Comparison of ENCODE assay signal across 28 cellular contexts in genomic region chr2:78309460-78309859, GRCh38.
"Had no signal": no experiment of that assay in that cellular context is flagged by ENCODE, and none has a peak within 500 bp of the region (broad histone marks: within the 10 kb centered on the region; RNA-seq: fewer than 3 reads in every experiment).

No MANE protein-coding gene starts in this region.

- H3K4me3 ChIP-seq: ascending aorta, breast epithelium, cardiac muscle cell, colonic mucosa had no signal

- H3K4me1 ChIP-seq: ascending aorta, breast epithelium, colonic mucosa had no signal

- H3K4me3 Mint-ChIP-seq: activated CD4-positive, alpha-beta memory T cell treated with anti-CD3 and anti-CD28 coated beads, Interleukin-2, amount 10 ng/mL, durations not matched to agents 7 days and 5 days; activated CD4-positive, alpha-beta T cell treated with anti-CD3 and anti-CD28 coated beads, Interleukin-2, amount 10 ng/mL, durations not matched to agents 7 days and 5 days; activated naive CD4-positive, alpha-beta T cell treated with anti-CD3 and anti-CD28 coated beads, Interleukin-2, amount 10 ng/mL, durations not matched to agents 7 days and 5 days; activated naive CD8-positive, alpha-beta T cell treated with anti-CD3 and anti-CD28 coated beads, Interleukin-2, amount 10 ng/mL, durations not matched to agents 7 days and 5 days; activated T-cell treated with anti-CD3 and anti-CD28 coated beads, Interleukin-2, amount 50 U/mL, for 24 hours; activated T-cell treated with anti-CD3 and anti-CD28 coated beads, Interleukin-2, amount 50 U/mL, for 72 hours; brain had no signal

- H3K36me3 ChIP-seq: ascending aorta, breast epithelium, cardiac muscle cell, colonic mucosa had no signal

- H3K36me3 Mint-ChIP-seq: activated naive CD4-positive, alpha-beta T cell treated with anti-CD3 and anti-CD28 coated beads, Interleukin-2, amount 10 ng/mL, durations not matched to agents 7 days and 5 days; activated naive CD4-positive, alpha-beta T cell treated with anti-CD3 and anti-CD28 coated beads, Interleukin-2, amount 50 U/mL, for 72 hours; activated naive CD8-positive, alpha-beta T cell treated with anti-CD3 and anti-CD28 coated beads, Interleukin-2, amount 10 ng/mL, durations not matched to agents 7 days and 5 days; brain had no signal

- H3K27ac Mint-ChIP-seq: activated CD4-positive, alpha-beta memory T cell treated with anti-CD3 and anti-CD28 coated beads, Interleukin-2, amount 10 ng/mL, durations not matched to agents 7 days and 5 days; activated CD4-positive, alpha-beta T cell treated with anti-CD3 and anti-CD28 coated beads, Interleukin-2, amount 10 ng/mL, durations not matched to agents 7 days and 5 days; activated naive CD4-positive, alpha-beta T cell treated with anti-CD3 and anti-CD28 coated beads, Interleukin-2, amount 10 ng/mL, durations not matched to agents 7 days and 5 days; activated naive CD4-positive, alpha-beta T cell treated with anti-CD3 and anti-CD28 coated beads, Interleukin-2, amount 50 U/mL, for 72 hours; activated naive CD8-positive, alpha-beta T cell treated with anti-CD3 and anti-CD28 coated beads, Interleukin-2, amount 10 ng/mL, durations not matched to agents 7 days and 5 days; activated T-cell treated with anti-CD3 and anti-CD28 coated beads, Interleukin-2, amount 50 U/mL, for 24 hours; activated T-cell treated with anti-CD3 and anti-CD28 coated beads, Interleukin-2, amount 50 U/mL, for 72 hours; brain had no signal

- H3K27me3 ChIP-seq: ascending aorta, breast epithelium, cardiac muscle cell, colonic mucosa had no signal

- H3K27ac ChIP-seq: ascending aorta, breast epithelium, cardiac muscle cell, colonic mucosa had no signal

- H3K9me3 Mint-ChIP-seq: brain had no signal

- H3K27me3 Mint-ChIP-seq: activated CD4-positive, alpha-beta memory T cell treated with anti-CD3 and anti-CD28 coated beads, Interleukin-2, amount 10 ng/mL, durations not matched to agents 7 days and 5 days; activated CD4-positive, alpha-beta T cell treated with anti-CD3 and anti-CD28 coated beads, Interleukin-2, amount 10 ng/mL, durations not matched to agents 7 days and 5 days; activated naive CD4-positive, alpha-beta T cell treated with anti-CD3 and anti-CD28 coated beads, Interleukin-2, amount 10 ng/mL, durations not matched to agents 7 days and 5 days; activated naive CD8-positive, alpha-beta T cell treated with anti-CD3 and anti-CD28 coated beads, Interleukin-2, amount 10 ng/mL, durations not matched to agents 7 days and 5 days; activated T-cell treated with anti-CD3 and anti-CD28 coated beads, Interleukin-2, amount 50 U/mL, for 24 hours; brain had no signal

- H3K4me1 Mint-ChIP-seq: activated CD4-positive, alpha-beta memory T cell treated with anti-CD3 and anti-CD28 coated beads, Interleukin-2, amount 10 ng/mL, durations not matched to agents 7 days and 5 days; activated CD4-positive, alpha-beta T cell treated with anti-CD3 and anti-CD28 coated beads, Interleukin-2, amount 10 ng/mL, durations not matched to agents 7 days and 5 days; activated naive CD4-positive, alpha-beta T cell treated with anti-CD3 and anti-CD28 coated beads, Interleukin-2, amount 10 ng/mL, durations not matched to agents 7 days and 5 days; activated naive CD8-positive, alpha-beta T cell treated with anti-CD3 and anti-CD28 coated beads, Interleukin-2, amount 10 ng/mL, durations not matched to agents 7 days and 5 days had no signal

- ATAC-seq: activated naive CD4-positive, alpha-beta T cell treated with anti-CD3 and anti-CD28 coated beads, Interleukin-2, amount 50 U/mL, for 72 hours; activated T-cell treated with anti-CD3 and anti-CD28 coated beads, Interleukin-2, amount 50 U/mL, for 72 hours; esophagus mucosa had no signal

- DNase-seq: activated CD4-positive, alpha-beta memory T cell treated with anti-CD3 and anti-CD28 coated beads, Interleukin-2, amount 10 ng/mL, durations not matched to agents 7 days and 5 days; activated CD4-positive, alpha-beta T cell treated with anti-CD3 and anti-CD28 coated beads for 1 hour; activated CD4-positive, alpha-beta T cell treated with anti-CD3 and anti-CD28 coated beads for 4 hours; activated CD4-positive, alpha-beta T cell treated with anti-CD3 and anti-CD28 coated beads, Interleukin-2, amount 10 ng/mL, durations not matched to agents 7 days and 5 days; activated CD4-positive, alpha-beta T cell treated with anti-CD3 and anti-CD28 coated beads, Interleukin-2, amount 50 U/mL, for 4 hours; activated CD8-positive, alpha-beta memory T cell treated with anti-CD3 and anti-CD28 coated beads, Interleukin-2, amount 50 U/mL, for 48 hours; activated gamma-delta T cell; activated naive CD4-positive, alpha-beta T cell; activated naive CD4-positive, alpha-beta T cell treated with anti-CD3 and anti-CD28 coated beads, Interleukin-2, amount 10 ng/mL, durations not matched to agents 7 days and 5 days; activated naive CD8-positive, alpha-beta T cell treated with anti-CD3 and anti-CD28 coated beads, Interleukin-2, amount 10 ng/mL, durations not matched to agents 7 days and 5 days; activated T-cell treated with anti-CD3 and anti-CD28 coated beads for 4 hours; activated T-cell treated with anti-CD3 and anti-CD28 coated beads, Interleukin-2, amount 50 U/mL, for 24 hours; activated T-cell treated with anti-CD3 and anti-CD28 coated beads, Interleukin-2, amount 50 U/mL, for 72 hours; central memory CD4-positive, alpha-beta T cell; cerebellar nuclear complex; colonic mucosa; effector CD8-positive, alpha-beta T cell; foreskin fibroblast; head of caudate nucleus; T-helper 2 cell had no signal

- FAIRE-seq: endometrium, frontal cortex had no signal

- H3K9me3 ChIP-seq: ascending aorta, breast epithelium, colonic mucosa had no signal
